20 cellular contexts compared by ENCODE assay signal in the genomic region with DNA sequence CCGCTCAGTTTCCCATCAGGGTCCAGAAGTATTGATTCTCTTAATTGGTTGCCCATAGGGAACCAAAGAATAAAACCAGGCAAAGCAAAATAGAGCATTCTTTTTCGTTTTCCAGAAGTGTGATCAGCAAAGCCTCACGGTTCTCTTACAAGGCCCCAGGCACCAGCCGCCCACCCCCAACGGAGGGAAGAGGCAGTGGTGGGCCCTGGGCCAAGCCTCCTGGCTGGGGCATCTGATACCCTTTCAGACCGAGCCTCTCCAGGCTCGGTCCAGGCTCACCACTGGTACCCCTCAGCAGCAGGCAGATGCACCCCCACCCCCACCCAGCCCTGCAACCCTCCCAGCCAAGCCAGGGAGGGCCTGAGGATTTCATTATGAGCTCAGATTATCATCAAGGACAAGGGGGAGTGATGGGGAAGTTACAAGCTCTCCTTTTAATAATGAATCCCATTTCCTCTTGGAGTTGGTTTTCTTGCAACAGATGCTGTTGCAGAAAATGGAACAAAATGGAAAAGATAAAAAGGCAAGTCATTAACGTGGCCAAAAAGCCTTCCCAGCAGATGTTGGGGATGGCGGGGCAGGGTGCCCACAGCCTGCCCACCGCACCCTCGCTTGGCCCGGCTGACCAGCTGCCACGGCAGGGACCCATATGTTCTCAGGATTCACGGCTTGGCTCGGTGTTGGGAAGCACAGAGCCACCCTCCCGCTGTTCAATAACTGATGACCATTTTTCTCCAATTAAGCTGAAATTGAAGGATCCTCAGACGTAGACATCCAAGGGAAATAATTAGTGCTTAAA.
"Had no signal": no experiment of that assay in that cellular context is flagged by ENCODE, and none has a peak within 500 bp of the region (broad histone marks: within the 10 kb centered on the region; RNA-seq: fewer than 3 reads in every experiment).

No MANE protein-coding gene starts in this region.

- H3K4me1 ChIP-seq: esophagus squamous epithelium, gastroesophageal sphincter, neural progenitor cell, psoas muscle, right lobe of liver, tibial nerve, upper lobe of right lung, vagina had no signal

- H3K27me3 ChIP-seq: hepatocyte, neural progenitor cell, right lobe of liver, tibial nerve, vagina had no signal

- H3K79me2 ChIP-seq: hepatocyte had no signal

- H3K27ac ChIP-seq: esophagus squamous epithelium, gastroesophageal sphincter, hepatocyte, neural progenitor cell, psoas muscle, right lobe of liver, tibial nerve, upper lobe of right lung, vagina had no signal

- ATAC-seq: effector memory CD8-positive, alpha-beta T cell; gastroesophageal sphincter; left colon; left ventricle myocardium superior; psoas muscle; right lobe of liver; stimulated activated effector memory CD8-positive, alpha-beta T cell treated with anti-CD3 and anti-CD28 coated beads, Interleukin-12 subunit alpha, Interleukin-12 subunit beta, amount 100 ng/mL, for 72 hours; upper lobe of right lung had no signal

- H2AFZ ChIP-seq: hepatocyte, neural progenitor cell had no signal

- H3K9me3 ChIP-seq: esophagus squamous epithelium, gastroesophageal sphincter, psoas muscle, right lobe of liver, tibial nerve, upper lobe of right lung, vagina had no signal

- DNase-seq: effector memory CD8-positive, alpha-beta T cell; esophagus squamous epithelium; foreskin fibroblast; left colon; left ventricle myocardium superior; mesenchymal stem cell; midbrain; psoas muscle; retina; right lobe of liver; stimulated activated CD4-positive, alpha-beta T cell treated with anti-CD3 and anti-CD28 coated beads, Interleukin-4, amount 100 ng/mL, for 1 hour; stimulated activated CD8-positive, alpha-beta memory T cell treated with anti-CD3 and anti-CD28 coated beads, Interleukin-4, amount 100 ng/mL, for 48 hours; upper lobe of right lung had no signal

- H3K36me3 ChIP-seq: esophagus squamous epithelium, gastroesophageal sphincter, neural progenitor cell, right lobe of liver, tibial nerve, upper lobe of right lung, vagina had no signal

- H3K4me2 ChIP-seq: hepatocyte, neural progenitor cell had no signal

- H3K4me3 ChIP-seq: esophagus squamous epithelium, gastroesophageal sphincter, hepatocyte, lung, neural progenitor cell, psoas muscle, right lobe of liver, tibial nerve, upper lobe of right lung, vagina had no signal
